14 cellular contexts compared by ENCODE assay signal in the genomic region with DNA sequence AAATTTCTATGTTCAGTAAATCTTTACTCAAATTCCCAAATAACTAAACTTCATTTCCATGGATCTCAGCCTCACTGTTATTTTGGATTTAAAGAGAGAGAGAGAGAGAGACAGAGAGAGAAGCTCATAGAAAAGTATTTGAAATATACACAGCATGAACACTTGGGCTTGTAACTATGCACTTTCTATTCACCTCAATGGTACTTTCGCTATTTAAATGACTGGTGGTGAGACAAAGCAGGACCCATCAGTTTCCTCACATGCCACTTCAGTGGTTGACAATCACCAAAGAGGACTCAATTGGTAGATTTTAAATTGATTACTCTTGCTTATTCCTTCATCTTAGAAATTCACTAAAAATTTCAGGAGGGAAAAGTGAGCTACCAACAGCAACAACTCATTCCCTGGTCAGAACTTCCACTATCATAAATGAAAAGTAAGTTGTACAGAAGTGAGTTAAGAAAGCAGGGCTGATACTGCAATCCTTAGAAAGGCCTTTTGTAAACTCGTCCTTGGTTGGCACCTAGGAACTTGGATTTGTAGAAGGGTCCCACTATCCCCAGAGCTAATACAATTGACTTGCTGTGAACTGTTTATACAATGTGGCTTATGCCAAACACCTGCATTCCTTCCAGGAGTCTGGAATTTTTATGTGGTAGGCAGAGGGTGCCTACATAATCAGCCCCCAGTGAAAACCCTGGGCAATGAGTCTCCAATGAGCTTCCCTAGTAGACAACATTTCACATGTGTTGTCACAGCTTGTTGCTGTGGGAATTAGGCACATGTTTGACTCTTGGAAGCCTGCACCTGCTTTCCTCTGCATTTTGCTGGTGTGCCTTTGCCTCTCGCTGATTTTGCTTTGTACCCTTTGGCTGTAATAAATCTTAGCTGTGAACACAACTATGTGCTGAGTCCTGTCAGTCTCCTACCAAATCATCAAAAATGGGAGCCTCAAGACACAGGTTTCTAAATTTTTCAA. TPM values are rescaled to one million over a fixed set of nuclear protein-coding genes. Genes with fewer than 3 reads are reported as not detected.
DNase-seq lines count a peak whose midpoint lies in the region; ATAC-seq and TF ChIP-seq lines count a peak whose summit lies in the region.
"Had no signal": no experiment of that assay in that cellular context is flagged by ENCODE, and none has a peak within 500 bp of the region (broad histone marks: within the 10 kb centered on the region; RNA-seq: fewer than 3 reads in every experiment).

No MANE protein-coding gene starts in this region.

- no peaks in the 10 kb centered on the region for H3K27me3 Mint-ChIP-seq in activated CD8-positive, alpha-beta memory T cell treated with anti-CD3 and anti-CD28 coated beads, Interleukin-2, amount 10 ng/mL, durations not matched to agents 7 days and 5 days
- H3K27me3 Mint-ChIP-seq in endodermal cell (ENCODE audit: insufficient read depth) = no peaks in the 10 kb centered on the region

- WGBS in endodermal cell (ENCODE audit: insufficient coverage in 1 of 2, insufficient read length in 1 of 2), 2 experiments = 91% methylated on average over 3 of the region's 3 CpGs

- peak; percentile 94 for ATAC-seq in activated CD8-positive, alpha-beta memory T cell treated with anti-CD3 and anti-CD28 coated beads, Interleukin-2, amount 10 ng/mL, durations not matched to agents 7 days and 5 days
- ATAC-seq in GM21423 (IDR thresholded peaks at IDR 0.05; ENCODE audit: unreplicated experiment) = peak; percentile 75
- ATAC-seq in HG03175 (IDR thresholded peaks at IDR 0.05; ENCODE audit: unreplicated experiment) = peak; percentile 89

- H3K4me3 ChIP-seq in neutrophil (ENCODE audit: low read depth in 1 of 2, low read length in 1 of 2) (no peak overlapping the region), endodermal cell (ENCODE audit: low read length) (no peak overlapping the region)
- H3K4me3 ChIP-seq: coronary artery, MG63 had no signal

- DNase-seq in activated CD8-positive, alpha-beta memory T cell treated with anti-CD3 and anti-CD28 coated beads, Interleukin-2, amount 10 ng/mL, durations not matched to agents 7 days and 5 days = peak; percentile 45
- DNase-seq in activated CD8-positive, alpha-beta memory T cell treated with anti-CD3 and anti-CD28 coated beads for 24 hours = no peak
- DNase-seq in endodermal cell = no peak
- DNase-seq in hypothalamus (lab: John Stamatoyannopoulos, UW) = no peak
- no peak for DNase-seq in NCI-H2029 (lab: John Stamatoyannopoulos, UW)
- DNase-seq: activated CD8-positive, alpha-beta memory T cell treated with anti-CD3 and anti-CD28 coated beads, Interleukin-2, amount 50 U/mL, for 4 hours; EL; MG63; NCI-H526; SK-N-SH had no signal

- H3K9me3 ChIP-seq in neutrophil = no peaks in the 10 kb centered on the region
- H3K9me3 ChIP-seq in endodermal cell (ENCODE audit: control insufficient read depth, low read length) = peaks cover 11% of the 10 kb centered on the region

- CTCF ChIA-PET in activated CD8-positive, alpha-beta memory T cell treated with anti-CD3 and anti-CD28 coated beads, Interleukin-2, amount 10 ng/mL, durations not matched to agents 7 days and 5 days (lab: Charles Lee) = interaction anchor here (0.6 to 1.8 kb wide), 3 partner anchors 11 to 515 kb away, joined by 3 to 9 read pairs (median 3); partner anchors contain the start of gene ERLIN1

- no peak overlapping the region for H3K9ac ChIP-seq in endodermal cell (ENCODE audit: extremely low read depth, low read length, poor library complexity, severe bottlenecking)
- H3K9ac ChIP-seq: SK-N-SH had no signal

- H3K27me3 ChIP-seq in neutrophil (no peaks in the 10 kb centered on the region), endodermal cell (ENCODE audit: control insufficient read depth, insufficient read depth, low read length, poor library complexity, severe bottlenecking) (no peaks in the 10 kb centered on the region)
- H3K27me3 ChIP-seq: MG63 had no signal

- TF ChIP-seq CTCF in neutrophil (IDR thresholded peaks at IDR 0.05) (no peak), endodermal cell (conservative IDR thresholded peaks at IDR 0.05) (no peak)

- H3K27ac ChIP-seq in neutrophil = peak overlapping the region; percentile 53
- H3K27ac ChIP-seq in endodermal cell (ENCODE audit: low read depth, low read length) = no peak overlapping the region
- H3K27ac ChIP-seq: coronary artery had no signal

- H3K4me1 ChIP-seq in neutrophil (ENCODE audit: control insufficient read depth in 1 of 2, insufficient read depth in 1 of 2, low read depth in 1 of 2, low read length in 1 of 2) (peaks cover 13 to 19% of the 10 kb centered on the region in 2 experiments), endodermal cell (ENCODE audit: control insufficient read depth, insufficient read depth, low read length) (no peaks in the 10 kb centered on the region)

- peaks cover 34% of the 10 kb centered on the region for H3K4me1 Mint-ChIP-seq in activated CD8-positive, alpha-beta memory T cell treated with anti-CD3 and anti-CD28 coated beads, Interleukin-2, amount 10 ng/mL, durations not matched to agents 7 days and 5 days
- peaks cover 2% of the 10 kb centered on the region for H3K4me1 Mint-ChIP-seq in endodermal cell

- peaks cover 17% of the 10 kb centered on the region for H3K36me3 ChIP-seq in neutrophil
- H3K36me3 ChIP-seq in endodermal cell (ENCODE audit: control insufficient read depth, insufficient read depth, low read length) = peaks cover 71% of the 10 kb centered on the region

- H3K9me3 Mint-ChIP-seq in activated CD8-positive, alpha-beta memory T cell treated with anti-CD3 and anti-CD28 coated beads, Interleukin-2, amount 10 ng/mL, durations not matched to agents 7 days and 5 days (ENCODE audit: low read depth) = peaks cover 7% of the 10 kb centered on the region
- peaks cover 3% of the 10 kb centered on the region for H3K9me3 Mint-ChIP-seq in endodermal cell

- no peak overlapping the region for H3K4me3 Mint-ChIP-seq in activated CD8-positive, alpha-beta memory T cell treated with anti-CD3 and anti-CD28 coated beads, Interleukin-2, amount 10 ng/mL, durations not matched to agents 7 days and 5 days
- no peak overlapping the region for H3K4me3 Mint-ChIP-seq in endodermal cell

- peak overlapping the region; percentile 16 for H3K27ac Mint-ChIP-seq in activated CD8-positive, alpha-beta memory T cell treated with anti-CD3 and anti-CD28 coated beads, Interleukin-2, amount 10 ng/mL, durations not matched to agents 7 days and 5 days
- H3K27ac Mint-ChIP-seq in endodermal cell = no peak overlapping the region

- H3K36me3 Mint-ChIP-seq in activated CD8-positive, alpha-beta memory T cell treated with anti-CD3 and anti-CD28 coated beads, Interleukin-2, amount 10 ng/mL, durations not matched to agents 7 days and 5 days = peaks cover 73% of the 10 kb centered on the region
- H3K36me3 Mint-ChIP-seq in endodermal cell (ENCODE audit: low read depth) = peaks cover 58% of the 10 kb centered on the region

RNA-seq across cellular contexts. Expression of gene ERLIN1, which starts 10.8 kb away (rescaled TPM):
- 10 to 100 TPM; 17.2 to 17.5 TPM for total RNA-seq in activated CD8-positive, alpha-beta memory T cell treated with anti-CD3 and anti-CD28 coated beads, Interleukin-2, amount 10 ng/mL, durations not matched to agents 7 days and 5 days
- total RNA-seq in endodermal cell = 10 to 100 TPM; 35.0 to 42.6 TPM
- 41.8 TPM for polyA plus RNA-seq in endodermal cell (2013, experiment 1 of 2)
- 42.3 TPM for polyA plus RNA-seq in endodermal cell (2013, experiment 2 of 2)

RNA-seq across cellular contexts. Expression of gene CHUK, which starts 54.4 kb away (rescaled TPM):
- 10 to 100 TPM; 27.4 to 31.6 TPM for total RNA-seq in activated CD8-positive, alpha-beta memory T cell treated with anti-CD3 and anti-CD28 coated beads, Interleukin-2, amount 10 ng/mL, durations not matched to agents 7 days and 5 days
- total RNA-seq in endodermal cell = 10 to 100 TPM; 14.1 to 17.2 TPM
- polyA plus RNA-seq in endodermal cell (2013, experiment 1 of 2) = 21.1 TPM
- 20.7 TPM for polyA plus RNA-seq in endodermal cell (2013, experiment 2 of 2)
